9 cellular contexts compared by ENCODE assay signal in the genomic region with DNA sequence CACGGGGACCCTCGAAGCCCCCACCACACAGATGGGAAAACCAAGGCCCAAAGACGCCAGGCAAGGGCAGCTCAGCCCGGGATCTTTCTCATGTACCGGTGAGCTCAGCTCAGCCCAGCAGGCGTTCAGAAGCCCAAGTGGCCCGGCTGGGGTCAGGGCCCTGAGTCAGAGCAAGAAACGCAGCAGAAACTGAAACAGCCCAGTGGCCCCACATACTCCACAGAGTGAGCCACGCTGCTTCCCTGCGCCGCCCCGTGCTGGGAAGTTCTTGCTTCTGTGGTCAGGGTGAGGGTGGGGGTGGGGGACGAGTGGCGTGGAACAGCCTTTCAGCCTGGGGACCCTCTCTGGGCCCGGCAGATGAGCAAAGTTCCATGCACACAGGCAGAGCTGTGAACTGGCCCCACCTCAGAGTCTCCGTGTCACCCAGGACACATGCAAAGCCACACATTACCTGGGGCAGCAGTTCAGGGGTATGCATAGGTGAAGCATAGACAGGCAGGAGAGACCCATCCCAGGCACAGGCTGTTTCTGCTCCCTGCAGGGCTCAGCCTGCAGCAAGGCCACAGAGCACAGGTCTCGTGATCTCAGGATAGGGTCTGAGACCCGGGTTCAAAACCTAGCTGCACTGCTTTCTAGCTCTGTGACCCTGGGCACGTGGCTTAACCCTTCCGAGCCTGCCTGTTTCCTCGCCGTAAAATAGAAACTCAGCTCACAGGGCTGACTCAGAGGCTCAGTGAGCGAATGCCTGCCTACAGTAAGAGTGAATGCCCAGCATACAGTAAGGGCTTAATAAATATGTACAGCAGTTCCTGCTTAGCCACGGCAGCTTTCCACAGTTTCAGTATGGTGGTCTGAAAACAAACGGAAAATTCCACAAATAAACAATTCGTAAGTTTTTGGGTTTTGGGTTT. TPM values are rescaled to one million over a fixed set of nuclear protein-coding genes. Genes with fewer than 3 reads are reported as not detected.
A peak's percentile ranks its signal among the peaks of the same experiment; 100 is the strongest.
DNase-seq lines count a peak whose midpoint lies in the region; ATAC-seq and TF ChIP-seq lines count a peak whose summit lies in the region.
"Had no signal": no experiment of that assay in that cellular context is flagged by ENCODE, and none has a peak within 500 bp of the region (broad histone marks: within the 10 kb centered on the region; RNA-seq: fewer than 3 reads in every experiment).

No MANE protein-coding gene starts in this region.

- TF ChIP-seq CTCF in epithelial cell of proximal tubule (conservative IDR thresholded peaks at IDR 0.05; ENCODE audit: low read depth, low read length) (no peak), gastrocnemius medialis (IDR thresholded peaks at IDR 0.05 in 4 of 5, conservative IDR thresholded peaks at IDR 0.05 in 1 of 5) (no peak)

- in situ Hi-C loops in gastrocnemius medialis (cut with MboI; ENCODE audit: low sequenced_read_pairs in 4 of 4) = no loop called here

- H3K9me3 ChIP-seq in SJSA1 (replicated peaks) (no peaks in the 10 kb centered on the region), gastrocnemius medialis (no peaks in the 10 kb centered on the region)
- H3K9me3 ChIP-seq: neutrophil had no signal

- no peaks in the 10 kb centered on the region for H3K9me3 Mint-ChIP-seq in stimulated activated effector memory CD8-positive, alpha-beta T cell treated with anti-CD3 and anti-CD28 coated beads, Interleukin-12 subunit alpha, Interleukin-12 subunit beta, amount 100 ng/mL, for 72 hours

- H3K27me3 ChIP-seq in SJSA1 (replicated peaks) = no peaks in the 10 kb centered on the region
- H3K27me3 ChIP-seq in gastrocnemius medialis = no peaks in the 10 kb centered on the region

- H3K27ac ChIP-seq in SJSA1 = peak overlapping the region; percentile 50
- no peak overlapping the region for H3K27ac ChIP-seq in gastrocnemius medialis
- H3K27ac ChIP-seq: neutrophil had no signal

- intact Hi-C loops in gastrocnemius medialis (cut with DNase I; ENCODE audit: low total_unique reads) = no loop called here

- H3K4me1 ChIP-seq in SJSA1 (replicated peaks) = peaks cover 58% of the 10 kb centered on the region
- H3K4me1 ChIP-seq in gastrocnemius medialis = peaks cover 43 to 59% of the 10 kb centered on the region in 2 donors

- no peak for TF ChIP-seq POLR2A in gastrocnemius medialis (IDR thresholded peaks at IDR 0.05)

- H3K36me3 ChIP-seq in SJSA1 (peaks cover 30% of the 10 kb centered on the region), gastrocnemius medialis (no peaks in the 10 kb centered on the region)
- H3K36me3 ChIP-seq: neutrophil had no signal

- DNase-seq in SJSA1 (ENCODE audit: low read depth in 1 of 2, low spot score in 2 of 2) (peak; percentile 51 to 77), epithelial cell of proximal tubule (ENCODE audit: low read depth) (no peak), dedifferentiated amniotic fluid mesenchymal stem cell (ENCODE audit: extremely low spot score) (no peak), gastrocnemius medialis (no peak), DMS153 treated with DMSO at 0.1 percent for 48 hours (lab: John Stamatoyannopoulos, UW; ENCODE audit: unreplicated experiment) (no peak)
- DNase-seq in stimulated activated effector memory CD8-positive, alpha-beta T cell treated with anti-CD3 and anti-CD28 coated beads, Interleukin-12 subunit alpha, Interleukin-12 subunit beta, amount 100 ng/mL, for 72 hours (ENCODE audit: low spot score in 2 of 2) = peak; percentile 53 to 80

- H3K36me3 Mint-ChIP-seq in stimulated activated effector memory CD8-positive, alpha-beta T cell treated with anti-CD3 and anti-CD28 coated beads, Interleukin-12 subunit alpha, Interleukin-12 subunit beta, amount 100 ng/mL, for 72 hours = peaks cover 6% of the 10 kb centered on the region

- peaks cover 70% of the 10 kb centered on the region for H3K4me1 Mint-ChIP-seq in stimulated activated effector memory CD8-positive, alpha-beta T cell treated with anti-CD3 and anti-CD28 coated beads, Interleukin-12 subunit alpha, Interleukin-12 subunit beta, amount 100 ng/mL, for 72 hours

- H3K4me3 ChIP-seq in SJSA1 = no peak overlapping the region
- peak overlapping the region; percentile 31 for H3K4me3 ChIP-seq in epithelial cell of proximal tubule (ENCODE audit: low read depth, low read length)
- no peak overlapping the region for H3K4me3 ChIP-seq in gastrocnemius medialis

- H3K4me3 Mint-ChIP-seq in stimulated activated effector memory CD8-positive, alpha-beta T cell treated with anti-CD3 and anti-CD28 coated beads, Interleukin-12 subunit alpha, Interleukin-12 subunit beta, amount 100 ng/mL, for 72 hours = peak overlapping the region; percentile 59

- H3K27ac Mint-ChIP-seq in stimulated activated effector memory CD8-positive, alpha-beta T cell treated with anti-CD3 and anti-CD28 coated beads, Interleukin-12 subunit alpha, Interleukin-12 subunit beta, amount 100 ng/mL, for 72 hours = peak overlapping the region; percentile 58

- ATAC-seq in GM19025 (IDR thresholded peaks at IDR 0.05; ENCODE audit: low read depth, unreplicated experiment) (peak; percentile 75), HG02885 (IDR thresholded peaks at IDR 0.05; ENCODE audit: poor library complexity, unreplicated experiment) (peak; percentile 88), gastrocnemius medialis (no peak)
- ATAC-seq in stimulated activated effector memory CD8-positive, alpha-beta T cell treated with anti-CD3 and anti-CD28 coated beads, Interleukin-12 subunit alpha, Interleukin-12 subunit beta, amount 100 ng/mL, for 72 hours = peak; percentile 95

RNA-seq across cellular contexts. Expression of a gene that starts 21.6 kb away (rescaled TPM):
- 40.0 and 44.3 TPM in 2 replicates for total RNA-seq in SJSA1 (2014; rRNA removed; shearing (Covaris generic))
- total RNA-seq in epithelial cell of proximal tubule = 43.8 and 50.4 TPM in 2 replicates
- total RNA-seq in gastrocnemius medialis = 100 to 1,000 TPM in 2 of 4 donors, 10 to 100 TPM in 2; 37.7 to 123 (median 105) TPM

Comparison
In these comparisons a context has a peak if more than half of its experiments do, and no peak if none do; other contexts are left out.
1. ATAC-seq: peak in GM19025 (single experiment), HG02885 (single experiment) and stimulated activated effector memory CD8-positive, alpha-beta T cell treated with anti-CD3 and anti-CD28 coated beads, Interleukin-12 subunit alpha, Interleukin-12 subunit beta, amount 100 ng/mL, for 72 hours (single experiment); none in gastrocnemius medialis (0 of 2).
2. DNase-seq: peak in SJSA1 (2 of 2) and stimulated activated effector memory CD8-positive, alpha-beta T cell treated with anti-CD3 and anti-CD28 coated beads, Interleukin-12 subunit alpha, Interleukin-12 subunit beta, amount 100 ng/mL, for 72 hours (2 of 2); none in epithelial cell of proximal tubule (single experiment), dedifferentiated amniotic fluid mesenchymal stem cell (single experiment), gastrocnemius medialis (0 of 2) and DMS153 treated with DMSO at 0.1 percent for 48 hours (single experiment).